ENCODE assay signal across 8 cellular contexts in genomic region chr16:12802661-12803060, GRCh38.
DNase-seq lines count a peak whose midpoint lies in the region; ATAC-seq and TF ChIP-seq lines count a peak whose summit lies in the region.

No MANE protein-coding gene starts in this region.

- TF ChIP-seq CTCF in MM.1S (IDR thresholded peaks at IDR 0.05; ENCODE audit: low read length): no peak

- H3K4me1 Mint-ChIP-seq in effector memory CD8-positive, alpha-beta T cell (ENCODE audit: low read depth in 2 of 2): peaks cover 21 to 26% of the 10 kb centered on the region in 2 donors

- DNase-seq in MM.1S (no peak), AG08395 (ENCODE audit: low spot score) (no peak), amniotic stem cell (lab: John Stamatoyannopoulos, UW) (no peak)
- no peak for DNase-seq in effector memory CD8-positive, alpha-beta T cell

- peak overlapping the region; percentile 73 to 98 (median 93) for H3K4me2 ChIP-seq in BLaER1 treated with 17β-estradiol and CSF1 and Interleukin-3, amounts not matched to agents 10 nM and 100 nM
- peak overlapping the region; percentile 88 for H3K4me2 ChIP-seq in MM.1S (ENCODE audit: low read depth, low read length)

- no peak for ATAC-seq in effector memory CD8-positive, alpha-beta T cell (replicated peaks)
- ATAC-seq in GM21367 (IDR thresholded peaks at IDR 0.05; ENCODE audit: unreplicated experiment) (no peak), GM21360 (IDR thresholded peaks at IDR 0.05; ENCODE audit: unreplicated experiment) (no peak)

- H3F3A ChIP-seq in MM.1S (ENCODE audit: insufficient read depth, low read length): peaks cover 4% of the 10 kb centered on the region; the same call in 1 of the 2 replicates

- peaks cover 12% of the 10 kb centered on the region for H3K36me3 Mint-ChIP-seq in effector memory CD8-positive, alpha-beta T cell (ENCODE audit: insufficient read depth)

- peak overlapping the region; percentile 92 to 93 for H3K27ac Mint-ChIP-seq in effector memory CD8-positive, alpha-beta T cell

- H3K36me3 ChIP-seq in BLaER1 treated with 17β-estradiol and CSF1 and Interleukin-3, amounts not matched to agents 10 nM and 100 nM: peaks cover 0 to 15% (median 0%) of the 10 kb centered on the region in 11 experiments; a peak in 7 of 22 replicates
- H3K36me3 ChIP-seq in MM.1S (replicated peaks; ENCODE audit: insufficient read depth, low read length) (no peaks in the 10 kb centered on the region), neuron (ENCODE audit: insufficient read depth, low read length) (no peaks in the 10 kb centered on the region)

- H4K20me1 ChIP-seq in BLaER1 treated with 17β-estradiol and CSF1 and Interleukin-3, amounts not matched to agents 10 nM and 100 nM: peaks cover 0 to 26% (median 0%) of the 10 kb centered on the region in 11 experiments; a peak in 3 of 22 replicates
- no peaks in the 10 kb centered on the region for H4K20me1 ChIP-seq in MM.1S (ENCODE audit: insufficient read depth, low read length)

- no peaks in the 10 kb centered on the region for H3K9me2 ChIP-seq in MM.1S (replicated peaks; ENCODE audit: insufficient read depth, low read length)

- H3K79me2 ChIP-seq in MM.1S (ENCODE audit: low read length): peaks cover 9% of the 10 kb centered on the region

- H3K27ac ChIP-seq in BLaER1 treated with 17β-estradiol and CSF1 and Interleukin-3, amounts not matched to agents 10 nM and 100 nM: peak overlapping the region; percentile 71 to 95 (median 86)
- H3K27ac ChIP-seq in MM.1S (ENCODE audit: low read length): no peak overlapping the region

- no peaks in the 10 kb centered on the region for H3K9me3 Mint-ChIP-seq in effector memory CD8-positive, alpha-beta T cell

- peak overlapping the region; percentile 85 to 93 for H3K4me3 Mint-ChIP-seq in effector memory CD8-positive, alpha-beta T cell

- no peaks in the 10 kb centered on the region for H3K27me3 ChIP-seq in BLaER1 treated with 17β-estradiol and CSF1 and Interleukin-3, amounts not matched to agents 10 nM and 100 nM
- H3K27me3 ChIP-seq in MM.1S (replicated peaks; ENCODE audit: insufficient read depth, low read length) (no peaks in the 10 kb centered on the region), neuron (ENCODE audit: insufficient read depth, low read length) (no peaks in the 10 kb centered on the region)

- H3K4me1 ChIP-seq in BLaER1 treated with 17β-estradiol and CSF1 and Interleukin-3, amounts not matched to agents 10 nM and 100 nM: peaks cover 27 to 61% (median 48%) of the 10 kb centered on the region in 10 experiments
- H3K4me1 ChIP-seq in MM.1S (ENCODE audit: low read length) (no peaks in the 10 kb centered on the region), neuron (ENCODE audit: insufficient read depth, low read length) (no peaks in the 10 kb centered on the region)

- H3K9ac ChIP-seq in BLaER1 treated with 17β-estradiol and CSF1 and Interleukin-3, amounts not matched to agents 10 nM and 100 nM: peak overlapping the region; percentile 80 to 93 (median 88); a peak in 20 of 22 replicates
- peak overlapping the region; percentile 75; the same call in 1 of the 2 replicates for H3K9ac ChIP-seq in MM.1S (ENCODE audit: low read length)

- H3K4me3 ChIP-seq in BLaER1 treated with 17β-estradiol and CSF1 and Interleukin-3, amounts not matched to agents 10 nM and 100 nM: peak overlapping the region; percentile 59 to 82 (median 74)
- H3K4me3 ChIP-seq in MM.1S (ENCODE audit: low read length) (peak overlapping the region; percentile 100), neuron (ENCODE audit: low read length) (peak overlapping the region; percentile 66)

- no peaks in the 10 kb centered on the region for H3K27me3 Mint-ChIP-seq in effector memory CD8-positive, alpha-beta T cell

- H2AFZ ChIP-seq in MM.1S (ENCODE audit: low read length): peak overlapping the region; percentile 100
- H2AFZ ChIP-seq in neuron (ENCODE audit: low read depth, low read length): no peak overlapping the region

- H3K9me3 ChIP-seq in BLaER1 treated with 17β-estradiol and CSF1 and Interleukin-3, amounts not matched to agents 10 nM and 100 nM (replicated peaks in 1 of 11): 0 out of 22 replicates have a peak, but pooled peaks cover 0 to 7% (median 0%) of the 10 kb centered on the region in 11 experiments
- no peaks in the 10 kb centered on the region for H3K9me3 ChIP-seq in MM.1S (replicated peaks; ENCODE audit: insufficient read depth, low read length)
- no peaks in the 10 kb centered on the region for H3K9me3 ChIP-seq in neuron (ENCODE audit: low read length)
